7 cellular contexts compared by ENCODE assay signal in genomic region chr7:155598810-155599210, GRCh38. TPM values are rescaled to one million over a fixed set of nuclear protein-coding genes. Genes with fewer than 3 reads are reported as not detected.
DNase-seq lines count a peak whose midpoint lies in the region; ATAC-seq and TF ChIP-seq lines count a peak whose summit lies in the region.

No MANE protein-coding gene starts in this region.

- intact Hi-C loops in activated CD4-positive, alpha-beta memory T cell treated with anti-CD3 and anti-CD28 coated beads for 36 hours (cut with micrococcal nuclease): loop anchor here (1.0 to 2.0 kb wide), 4 partner anchors 46 to 169 kb away; partner anchors contain the start of gene RBM33
- intact Hi-C loops in dorsolateral prefrontal cortex (cut with DNase I) (loop anchor here (1.0 to 5.0 kb wide), 4 partner anchors 43 to 168 kb away; partner anchors contain the start of gene RBM33 (in 1 of the 2)), lower lobe of right lung (cut with DNase I) (no loop called here)

- H3K9me3 ChIP-seq in lower lobe of right lung: no peaks in the 10 kb centered on the region

- TF ChIP-seq CTCF in GM13977 (IDR thresholded peaks at IDR 0.05; ENCODE audit: extremely low read depth, insufficient read depth, missing control alignments) (peak; percentile 96), dorsolateral prefrontal cortex (IDR thresholded peaks at IDR 0.05 in 54 of 56, conservative IDR thresholded peaks at IDR 0.05 in 2 of 56; ENCODE audit: low read depth in 1 of 56, partially characterized antibody in 56 of 56) (peak; percentile 94 to 100 (median 99)), lower lobe of right lung (IDR thresholded peaks at IDR 0.05) (peak; percentile 97)

- H3K27me3 ChIP-seq in dorsolateral prefrontal cortex (peaks cover 0 to under 1% (median 0%) of the 10 kb centered on the region in 45 donors), lower lobe of right lung (ENCODE audit: low read depth) (peaks cover 21% of the 10 kb centered on the region)

- H3K27ac ChIP-seq in dorsolateral prefrontal cortex (no peak overlapping the region), lower lobe of right lung (no peak overlapping the region)

- in situ Hi-C loops in GM13977 (cut with MboI; ENCODE audit: low pct_unique_long_range_greater_than_20kb, low sequenced_read_pairs, unreplicated experiment): no loop called here

- H3K4me3 ChIP-seq in dorsolateral prefrontal cortex: peak overlapping the region in 22 of 59 donors; percentile 0 to 49 (median 28)
- no peak overlapping the region for H3K4me3 ChIP-seq in lower lobe of right lung

- POLR2A ChIA-PET in activated CD4-positive, alpha-beta memory T cell treated with anti-CD3 and anti-CD28 coated beads for 36 hours (lab: Charles Lee): interaction anchor here (1.0 kb wide), 1 partner anchor 135 kb away, joined by 4 read pairs; no protein-coding TSS in a partner anchor

- H3K4me1 Mint-ChIP-seq in activated CD4-positive, alpha-beta memory T cell treated with anti-CD3 and anti-CD28 coated beads for 36 hours (ENCODE audit: low read depth): peaks cover 12% of the 10 kb centered on the region

- H3K27ac Mint-ChIP-seq in activated CD4-positive, alpha-beta memory T cell treated with anti-CD3 and anti-CD28 coated beads for 36 hours: no peak overlapping the region

- ATAC-seq in HG03342 (IDR thresholded peaks at IDR 0.05; ENCODE audit: unreplicated experiment): peak; percentile 81
- ATAC-seq in lower lobe of right lung: peak; percentile 82 to 83

- no peaks in the 10 kb centered on the region for H3K9me3 Mint-ChIP-seq in activated CD4-positive, alpha-beta memory T cell treated with anti-CD3 and anti-CD28 coated beads for 36 hours

- H3K4me3 Mint-ChIP-seq in activated CD4-positive, alpha-beta memory T cell treated with anti-CD3 and anti-CD28 coated beads for 36 hours: no peak overlapping the region

- DNase-seq in GM13977 (ENCODE audit: low spot score): peak; percentile 84
- DNase-seq in NCI-H526 treated with DMSO at 0.1 percent for 48 hours (lab: John Stamatoyannopoulos, UW): peak; percentile 60
- DNase-seq in activated CD4-positive, alpha-beta memory T cell treated with anti-CD3 and anti-CD28 coated beads for 36 hours: peak; percentile 88
- DNase-seq in dorsolateral prefrontal cortex: peak; percentile 78 to 93 (median 88)
- peak; percentile 87 for DNase-seq in lower lobe of right lung
- peak; percentile 79 for DNase-seq in stimulated activated CD8-positive, alpha-beta memory T cell treated with anti-CD3 and anti-CD28 coated beads, Interleukin-12 subunit alpha, Interleukin-12 subunit beta, amount 100 ng/mL, for 1 hour (ENCODE audit: low read depth)

- H3K27me3 Mint-ChIP-seq in activated CD4-positive, alpha-beta memory T cell treated with anti-CD3 and anti-CD28 coated beads for 36 hours: peaks cover 21% of the 10 kb centered on the region

- peaks cover 7% of the 10 kb centered on the region for H3K4me1 ChIP-seq in lower lobe of right lung

- CTCF ChIA-PET in activated CD4-positive, alpha-beta memory T cell treated with anti-CD3 and anti-CD28 coated beads for 36 hours (lab: Charles Lee): interaction anchor here (0.6 to 10.5 kb wide), 59 partner anchors 9 to 685 kb away, joined by 3 to 227 read pairs (median 4); partner anchors contain the start of gene RBM33

- no peaks in the 10 kb centered on the region for H3K36me3 ChIP-seq in lower lobe of right lung

- no peaks in the 10 kb centered on the region for H3K36me3 Mint-ChIP-seq in activated CD4-positive, alpha-beta memory T cell treated with anti-CD3 and anti-CD28 coated beads for 36 hours

RNA-seq across cellular contexts. Expression of gene RBM33, which starts 45.7 kb away (rescaled TPM):
- total RNA-seq in activated CD4-positive, alpha-beta memory T cell treated with anti-CD3 and anti-CD28 coated beads for 36 hours: 10 to 100 TPM; 57.7 to 65.3 TPM
- total RNA-seq in dorsolateral prefrontal cortex: 100 to 1,000 TPM in 29 of 120 experiments, 10 to 100 TPM in 91; 60.5 to 127 (median 90.5) TPM
- total RNA-seq in lower lobe of right lung: 67.2 TPM

RNA-seq across cellular contexts. Expression of gene CNPY1, which starts 52.5 kb away (rescaled TPM):
- not detected for total RNA-seq in activated CD4-positive, alpha-beta memory T cell treated with anti-CD3 and anti-CD28 coated beads for 36 hours
- total RNA-seq in dorsolateral prefrontal cortex (1 to 10 TPM in 5 of 120 experiments, under 1 TPM in 55, not detected in 60; 0.20 to 1.7 (median 0.49) TPM), lower lobe of right lung (not detected)
